In genomic region chr17:9925457-9925856, GRCh38 we compare ENCODE assay signal across 16 cellular contexts. TPM values are rescaled to one million over a fixed set of nuclear protein-coding genes. Genes with fewer than 3 reads are reported as not detected.
DNase-seq lines count a peak whose midpoint lies in the region; ATAC-seq, FAIRE-seq and TF ChIP-seq lines count a peak whose summit lies in the region.
"Had no signal": no experiment of that assay in that cellular context is flagged by ENCODE, and none has a peak within 500 bp of the region (broad histone marks: within the 10 kb centered on the region; RNA-seq: fewer than 3 reads in every experiment).

No MANE protein-coding gene starts in this region.

- FAIRE-seq in frontal cortex (lab: Jason Lieb, UNC) = no peak
- FAIRE-seq: HTR-8/SVneo had no signal

- ATAC-seq in left cardiac atrium = peak; percentile 3 to 7
- no peak for ATAC-seq in left ventricle myocardium superior
- no peak for ATAC-seq in natural killer cell
- ATAC-seq in GM21717 (IDR thresholded peaks at IDR 0.05; ENCODE audit: unreplicated experiment) = no peak
- no peak for ATAC-seq in GM19463 (IDR thresholded peaks at IDR 0.05; ENCODE audit: unreplicated experiment)

- no peaks in the 10 kb centered on the region for H3K9me3 Mint-ChIP-seq in brain
- H3K9me3 Mint-ChIP-seq in natural killer cell = no peaks in the 10 kb centered on the region
- H3K9me3 Mint-ChIP-seq: CD4-positive, alpha-beta memory T cell; IgD-negative memory B cell had no signal

- no peak overlapping the region for H3K4me3 Mint-ChIP-seq in brain
- H3K4me3 Mint-ChIP-seq in natural killer cell = no peak overlapping the region
- H3K4me3 Mint-ChIP-seq: B cell; CD4-positive, alpha-beta memory T cell had no signal

- H3K27me3 Mint-ChIP-seq in brain (peaks cover 2% of the 10 kb centered on the region), natural killer cell (ENCODE audit: low read depth in 2 of 2) (no peaks in the 10 kb centered on the region)
- H3K27me3 Mint-ChIP-seq: B cell had no signal

- H3K4me1 Mint-ChIP-seq in brain (peaks cover 17% of the 10 kb centered on the region), natural killer cell (peaks cover 6 to 12% of the 10 kb centered on the region in 2 donors)

- DNase-seq in left cardiac atrium (no peak), left ventricle myocardium superior (no peak), natural killer cell (no peak), foreskin fibroblast (no peak), frontal cortex (ENCODE audit: low spot score in 2 of 2) (no peak)
- DNase-seq: 8988T; NK-92 treated with Interleukin-12 subunit alpha and Interleukin-12 subunit beta, amount 100 ng/mL, for 24 hours had no signal

- peak overlapping the region in 3 of 5 experiments; percentile 14 to 85 (median 72) for H3K27ac Mint-ChIP-seq in brain
- peak overlapping the region; percentile 62 to 74 for H3K27ac Mint-ChIP-seq in natural killer cell
- H3K27ac Mint-ChIP-seq: B cell; CD4-positive, alpha-beta memory T cell; IgD-negative memory B cell had no signal

- TF ChIP-seq CTCF in brain (conservative IDR thresholded peaks at IDR 0.05) (no peak), natural killer cell (IDR thresholded peaks at IDR 0.05) (no peak), foreskin fibroblast (IDR thresholded peaks at IDR 0.05; ENCODE audit: low read depth, low read length) (no peak)

- intact Hi-C loops in left cardiac atrium (cut with DNase I) (loop anchor here (2.0 to 10.0 kb wide), 4 partner anchors 191 to 689 kb away; no protein-coding TSS in a partner anchor), left ventricle myocardium superior (cut with micrococcal nuclease) (loop anchor here (10.0 kb wide), 1 partner anchor 689 kb away; no protein-coding TSS in a partner anchor), natural killer cell (cut with micrococcal nuclease) (loop anchor here (2.0 to 10.0 kb wide), 4 partner anchors 369 to 919 kb away; no protein-coding TSS in a partner anchor)

- H3K36me3 Mint-ChIP-seq in brain (peaks cover 9% of the 10 kb centered on the region), natural killer cell (peaks cover 8% of the 10 kb centered on the region)
- H3K36me3 Mint-ChIP-seq: CD4-positive, alpha-beta memory T cell had no signal

- H3K4me3 ChIP-seq in foreskin fibroblast (ENCODE audit: low read depth in 1 of 2, low read length in 2 of 2) = no peak overlapping the region
- H3K4me3 ChIP-seq: GM23248 had no signal

RNA-seq across cellular contexts. Expression of gene RCVRN, which starts 20.4 kb away (rescaled TPM):
- total RNA-seq in left cardiac atrium (under 1 TPM in 1 of 2 donors, not detected in 1; 0.47 TPM), left ventricle myocardium superior (0.12 TPM), natural killer cell (1 to 10 TPM in 2 of 3 donors, under 1 TPM in 1; 0.86 to 2.0 (median 1.7) TPM), frontal cortex (under 0.01 TPM)
- 0.88 TPM for polyA plus RNA-seq in brain (ENCODE audit: insufficient read depth, low read depth, low replicate concordance)
- total RNA-seq: B cell; CD4-positive, alpha-beta memory T cell; Daoy; GM23248 had no signal
- polyA plus RNA-seq: CD4-positive, alpha-beta memory T cell; GM23248; IgD-negative memory B cell had no signal

Comparison
In these comparisons a context has a peak if more than half of its experiments do, and no peak if none do; other contexts are left out.
1. ATAC-seq: peak in left cardiac atrium (2 of 2); none in left ventricle myocardium superior (single experiment), natural killer cell (0 of 3), GM21717 (single experiment) and GM19463 (single experiment).